ENCODE assay signal across 8 cellular contexts in genomic region chr11:65315204-65315865, GRCh38. TPM values are rescaled to one million over a fixed set of nuclear protein-coding genes. Genes with fewer than 3 reads are reported as not detected.
DNase-seq lines count a peak whose midpoint lies in the region; ATAC-seq, FAIRE-seq and TF ChIP-seq lines count a peak whose summit lies in the region.

No MANE protein-coding gene starts in this region.

- H3K9me3 ChIP-seq in colonic mucosa: no peaks in the 10 kb centered on the region

- peaks cover 5% of the 10 kb centered on the region for H3K4me1 Mint-ChIP-seq in activated CD4-positive, alpha-beta T cell treated with anti-CD3 and anti-CD28 coated beads, Interleukin-2, amount 10 ng/mL, durations not matched to agents 7 days and 5 days

- DNase-seq in D721Med (ENCODE audit: insufficient read length, low spot score) (peak; percentile 70), NCI-H460 (ENCODE audit: extremely low read depth, low read depth) (peak; percentile 63), colonic mucosa (peak; percentile 90), left kidney (ENCODE audit: low read depth, low spot score) (peak; percentile 96), HPDE6-E6E7 (ENCODE audit: extremely low spot score) (no peak)
- peak; percentile 80 for DNase-seq in activated CD4-positive, alpha-beta T cell treated with anti-CD3 and anti-CD28 coated beads, Interleukin-2, amount 10 ng/mL, durations not matched to agents 7 days and 5 days
- DNase-seq in stimulated activated CD4-positive, alpha-beta T cell treated with anti-CD3 and anti-CD28 coated beads, Interleukin-2, amount 100 ng/mL, for 4 hours (ENCODE audit: low read depth): peak; percentile 72

- POLR2A ChIA-PET in activated CD4-positive, alpha-beta T cell treated with anti-CD3 and anti-CD28 coated beads, Interleukin-2, amount 10 ng/mL, durations not matched to agents 7 days and 5 days (lab: Charles Lee): interaction anchor here (1.1 to 1.5 kb wide), 2 partner anchors 54 to 274 kb away, joined by 3 to 4 read pairs; partner anchors contain the start of genes POLA2 and SAC3D1

- no peaks in the 10 kb centered on the region for H3K9me3 Mint-ChIP-seq in activated CD4-positive, alpha-beta T cell treated with anti-CD3 and anti-CD28 coated beads, Interleukin-2, amount 10 ng/mL, durations not matched to agents 7 days and 5 days

- peaks cover 6% of the 10 kb centered on the region for H3K27me3 Mint-ChIP-seq in activated CD4-positive, alpha-beta T cell treated with anti-CD3 and anti-CD28 coated beads, Interleukin-2, amount 10 ng/mL, durations not matched to agents 7 days and 5 days

- peaks cover 8% of the 10 kb centered on the region for H3K4me1 ChIP-seq in colonic mucosa

- peak; percentile 52 for ATAC-seq in HG02678 (IDR thresholded peaks at IDR 0.05; ENCODE audit: unreplicated experiment)

- H3K9ac ChIP-seq in colonic mucosa (ENCODE audit: low read depth in 2 of 2, low read length in 2 of 2): peak overlapping the region; percentile 84 to 88

- peak overlapping the region; percentile 70 for H3K4me3 Mint-ChIP-seq in activated CD4-positive, alpha-beta T cell treated with anti-CD3 and anti-CD28 coated beads, Interleukin-2, amount 10 ng/mL, durations not matched to agents 7 days and 5 days

- H3K27ac Mint-ChIP-seq in activated CD4-positive, alpha-beta T cell treated with anti-CD3 and anti-CD28 coated beads, Interleukin-2, amount 10 ng/mL, durations not matched to agents 7 days and 5 days: no peak overlapping the region

- TF ChIP-seq CTCF in D721Med (IDR thresholded peaks at IDR 0.05; ENCODE audit: insufficient read depth, missing control alignments) (peak; percentile 76), colonic mucosa (IDR thresholded peaks at IDR 0.05) (peak; percentile 91)

- H3K36me3 Mint-ChIP-seq in activated CD4-positive, alpha-beta T cell treated with anti-CD3 and anti-CD28 coated beads, Interleukin-2, amount 10 ng/mL, durations not matched to agents 7 days and 5 days (ENCODE audit: low read depth): no peaks in the 10 kb centered on the region

- H3K27ac ChIP-seq in colonic mucosa: peak overlapping the region; percentile 89

- no peaks in the 10 kb centered on the region for H3K27me3 ChIP-seq in colonic mucosa

- peak overlapping the region; percentile 58 for H3K4me3 ChIP-seq in colonic mucosa

- intact Hi-C loops in colonic mucosa (cut with DNase I): no loop called here

- no peaks in the 10 kb centered on the region for H3K36me3 ChIP-seq in colonic mucosa

- CTCF ChIA-PET in activated CD4-positive, alpha-beta T cell treated with anti-CD3 and anti-CD28 coated beads, Interleukin-2, amount 10 ng/mL, durations not matched to agents 7 days and 5 days (lab: Charles Lee): interaction anchor here (0.6 to 7.0 kb wide), 29 partner anchors 10 to 1002 kb away, joined by 3 to 45 read pairs (median 4); partner anchors contain the start of genes DPF2, FAU, MRPL49 and POLA2

- FAIRE-seq in D721Med (lab: Jason Lieb, UNC): no peak

RNA-seq across cellular contexts. Expression of gene CDC42EP2, which starts 0.7 kb away (rescaled TPM):
- 15.1 and 18.2 TPM in 2 replicates for total RNA-seq in NCI-H460 (2014; rRNA removed; shearing (Covaris generic))
- polyA plus RNA-seq in NCI-H460 (2014; cell fraction: nucleus; rRNA removed): 2.0 and 5.3 TPM in 2 replicates
- under 1 TPM; 0.25 to 0.67 TPM for total RNA-seq in activated CD4-positive, alpha-beta T cell treated with anti-CD3 and anti-CD28 coated beads, Interleukin-2, amount 10 ng/mL, durations not matched to agents 7 days and 5 days
- total RNA-seq in colonic mucosa: 10 to 100 TPM in 1 of 2 donors, 1 to 10 TPM in 1; 7.8 to 28.3 TPM

RNA-seq across cellular contexts. Expression of gene DPF2, which starts 18.3 kb away (rescaled TPM):
- total RNA-seq in NCI-H460 (2014; rRNA removed; shearing (Covaris generic)): 26.6 and 28.0 TPM in 2 replicates
- 16.9 and 30.8 TPM in 2 replicates for polyA plus RNA-seq in NCI-H460 (2014; cell fraction: nucleus; rRNA removed)
- total RNA-seq in activated CD4-positive, alpha-beta T cell treated with anti-CD3 and anti-CD28 coated beads, Interleukin-2, amount 10 ng/mL, durations not matched to agents 7 days and 5 days: 10 to 100 TPM; 61.1 to 75.6 TPM
- total RNA-seq in colonic mucosa: 10 to 100 TPM; 35.0 to 48.0 TPM

RNA-seq across cellular contexts. Expression of gene TIGD3, which starts 39.2 kb away (rescaled TPM):
- 0.25 and 0.26 TPM in 2 replicates for total RNA-seq in NCI-H460 (2014; rRNA removed; shearing (Covaris generic))
- 2.0 and 2.8 TPM in 2 replicates for polyA plus RNA-seq in NCI-H460 (2014; cell fraction: nucleus; rRNA removed)
- total RNA-seq in activated CD4-positive, alpha-beta T cell treated with anti-CD3 and anti-CD28 coated beads, Interleukin-2, amount 10 ng/mL, durations not matched to agents 7 days and 5 days: under 1 TPM; 0.42 to 0.79 TPM
- total RNA-seq in colonic mucosa: under 1 TPM; 0.48 to 0.77 TPM

RNA-seq across cellular contexts. Expression of gene POLA2, which starts 53.6 kb away (rescaled TPM):
- 3.4 and 7.0 TPM in 2 replicates for total RNA-seq in NCI-H460 (2014; rRNA removed; shearing (Covaris generic))
- polyA plus RNA-seq in NCI-H460 (2014; cell fraction: nucleus; rRNA removed): 13.2 and 29.6 TPM in 2 replicates
- total RNA-seq in activated CD4-positive, alpha-beta T cell treated with anti-CD3 and anti-CD28 coated beads, Interleukin-2, amount 10 ng/mL, durations not matched to agents 7 days and 5 days: 10 to 100 TPM; 47.7 to 55.2 TPM
- total RNA-seq in colonic mucosa: 10 to 100 TPM in 1 of 2 donors, 1 to 10 TPM in 1; 5.9 to 28.0 TPM
